In genomic region chr7:143900230-143900766, GRCh38 we compare ENCODE assay signal across 8 cellular contexts. TPM values are rescaled to one million over a fixed set of nuclear protein-coding genes. Genes with fewer than 3 reads are reported as not detected.
A peak's percentile ranks its signal among the peaks of the same experiment; 100 is the strongest.
DNase-seq lines count a peak whose midpoint lies in the region; ATAC-seq and TF ChIP-seq lines count a peak whose summit lies in the region.

No MANE protein-coding gene starts in this region.

- no peaks in the 10 kb centered on the region for H3K36me3 Mint-ChIP-seq in HFFc6 (ENCODE audit: low read depth)
- H3K36me3 Mint-ChIP-seq in WTC11, result no peaks in the 10 kb centered on the region

- DNase-seq in HFFc6 (no peak), WTC11 (ENCODE audit: low spot score) (no peak), HUDEP-2 (lab: John Stamatoyannopoulos, UW; ENCODE audit: unreplicated experiment in 76 of 76) (no peak), amniotic stem cell (lab: John Stamatoyannopoulos, UW) (no peak), iPS-NIHi7 (ENCODE audit: extremely low spot score) (no peak)

- H3K27me3 Mint-ChIP-seq in HFFc6 (ENCODE audit: insufficient read depth), result no peaks in the 10 kb centered on the region
- peaks cover 2% of the 10 kb centered on the region; the same call in 1 of the 2 replicates for H3K27me3 Mint-ChIP-seq in WTC11 (ENCODE audit: low read depth)

- H3K9me3 Mint-ChIP-seq in HFFc6 (no peaks in the 10 kb centered on the region), WTC11 (peaks cover 5% of the 10 kb centered on the region; the same call in 1 of the 2 replicates)

- H3K9me3 ChIP-seq in gastroesophageal sphincter (no peaks in the 10 kb centered on the region), skeletal muscle tissue (ENCODE audit: control insufficient read depth in 3 of 3, low read length in 3 of 3) (no peaks in the 10 kb centered on the region)

- 40 to 46% methylated on average over 1 to 5 of the region's 5 CpGs for WGBS in gastroesophageal sphincter (ENCODE audit: low coverage in 1 of 2), 2 donors

- H3K27ac ChIP-seq in gastroesophageal sphincter, result peak overlapping the region; percentile 2 to 95 (median 92)
- no peak overlapping the region for H3K27ac ChIP-seq in skeletal muscle tissue (ENCODE audit: low read depth, low read length)

- no peaks in the 10 kb centered on the region for H3K36me3 ChIP-seq in gastroesophageal sphincter
- H3K36me3 ChIP-seq in skeletal muscle tissue (ENCODE audit: control insufficient read depth in 3 of 3, insufficient read depth in 3 of 3, low read length in 3 of 3), result no peaks in the 10 kb centered on the region

- H3K4me1 Mint-ChIP-seq in HFFc6 (ENCODE audit: low read depth) (peaks cover 32% of the 10 kb centered on the region), WTC11 (peaks cover 61% of the 10 kb centered on the region)

- H3K4me3 Mint-ChIP-seq in HFFc6 (peak overlapping the region; percentile 97), WTC11 (peak overlapping the region; percentile 95)

- ATAC-seq in WTC11, result no peak
- no peak for ATAC-seq in gastroesophageal sphincter
- ATAC-seq in GM21367 (IDR thresholded peaks at IDR 0.05; ENCODE audit: unreplicated experiment), result no peak

- no peaks in the 10 kb centered on the region for H3K27me3 ChIP-seq in gastroesophageal sphincter
- no peaks in the 10 kb centered on the region for H3K27me3 ChIP-seq in skeletal muscle tissue (ENCODE audit: control insufficient read depth in 3 of 3, insufficient read depth in 3 of 3, low read length in 3 of 3)

- peak overlapping the region; percentile 93 for H3K27ac Mint-ChIP-seq in HFFc6
- peak overlapping the region; percentile 89 for H3K27ac Mint-ChIP-seq in WTC11

- H3K4me1 ChIP-seq in gastroesophageal sphincter (peaks cover 0 to 51% (median 4%) of the 10 kb centered on the region in 3 donors), skeletal muscle tissue (ENCODE audit: control insufficient read depth in 3 of 3, insufficient read depth in 3 of 3, low read length in 3 of 3) (peaks cover 16 to 22% (median 19%) of the 10 kb centered on the region in 3 donors)

- TF ChIP-seq POLR2A in gastroesophageal sphincter (IDR thresholded peaks at IDR 0.05), result no peak

- CTCF ChIA-PET in WTC11 (lab: Charles Lee), result interaction anchor here (3.1 to 3.5 kb wide), 2 partner anchors 16 to 228 kb away, joined by 19 to 26 read pairs; no protein-coding TSS in a partner anchor

- no peak for TF ChIP-seq EP300 in gastroesophageal sphincter (IDR thresholded peaks at IDR 0.05)

- POLR2A ChIA-PET in WTC11 (lab: Charles Lee), result interaction anchor here (1.0 to 3.6 kb wide), 2 partner anchors 15 to 17 kb away, joined by 3 to 46 read pairs; no protein-coding TSS in a partner anchor

- TF ChIP-seq CTCF in HFFc6 (IDR thresholded peaks at IDR 0.05) (no peak), WTC11 (IDR thresholded peaks at IDR 0.05) (no peak), gastroesophageal sphincter (IDR thresholded peaks at IDR 0.05) (no peak)

- H3K9ac ChIP-seq in skeletal muscle tissue (ENCODE audit: low read depth in 1 of 3, low read length in 3 of 3), result no peak overlapping the region

- H3K4me3 ChIP-seq in gastroesophageal sphincter, result peak overlapping the region in 1 of 2 donors; percentile 71
- peak overlapping the region; percentile 3 to 91 (median 85) for H3K4me3 ChIP-seq in skeletal muscle tissue (ENCODE audit: low read length in 3 of 3)

TF ChIP-seq in WTC11, 78 proteins besides CTCF, POLR2A, EP300 and RAD21:
- peak; percentile 65; the same call in 1 of the 2 replicates for TF ChIP-seq GABPB1 (CRISPR knock-in tag; IDR thresholded peaks at IDR 0.05)
- no peak for TF ChIP-seq CDX4 (CRISPR knock-in tag; IDR thresholded peaks at IDR 0.05; ENCODE audit: borderline replicate concordance)

RNA-seq across cellular contexts. Expression of gene TCAF1, which starts 1.7 kb away (rescaled TPM):
- total RNA-seq in HFFc6 (2021; fragmentation: NEBNext Ultra II Directional; extraction: Animal tissue kit (Norgen Biotek cat#: 25700)), result 10 to 100 TPM; 57.1 to 90.3 (median 65.1) TPM
- 39.8 to 52.7 TPM (median 42.0 TPM) in 3 replicates for total RNA-seq in WTC11 (2021)
- 10 to 100 TPM; 34.7 to 66.7 (median 57.7) TPM for total RNA-seq in gastroesophageal sphincter
- 90.3 TPM for total RNA-seq in skeletal muscle tissue

RNA-seq across cellular contexts. Expression of gene OR2F2, which starts 34.7 kb away (rescaled TPM):
- not detected for total RNA-seq in HFFc6 (2021; fragmentation: NEBNext Ultra II Directional; extraction: Animal tissue kit (Norgen Biotek cat#: 25700))
- total RNA-seq in WTC11 (2021) (not detected in 3 replicates), gastroesophageal sphincter (not detected), skeletal muscle tissue (not detected)

RNA-seq across cellular contexts. Expression of gene OR2F1, which starts 54.3 kb away (rescaled TPM):
- not detected for total RNA-seq in HFFc6 (2021; fragmentation: NEBNext Ultra II Directional; extraction: Animal tissue kit (Norgen Biotek cat#: 25700))
- total RNA-seq in WTC11 (2021), result not detected in 3 replicates
- total RNA-seq in gastroesophageal sphincter, result not detected
- total RNA-seq in skeletal muscle tissue, result not detected
